ENCODE assay signal across 19 cellular contexts in genomic region chr14:71943695-71944018, GRCh38. TPM values are rescaled to one million over a fixed set of nuclear protein-coding genes. Genes with fewer than 3 reads are reported as not detected.
DNase-seq lines count a peak whose midpoint lies in the region; ATAC-seq, FAIRE-seq and TF ChIP-seq lines count a peak whose summit lies in the region.
"Had no signal": no experiment of that assay in that cellular context is flagged by ENCODE, and none has a peak within 500 bp of the region (broad histone marks: within the 10 kb centered on the region; RNA-seq: fewer than 3 reads in every experiment).

No MANE protein-coding gene starts in this region.

- no peak for TF ChIP-seq CTCF in OCI-LY3 (IDR thresholded peaks at IDR 0.05; ENCODE audit: low read depth, low read length)
- no peak for TF ChIP-seq CTCF in neural progenitor cell (IDR thresholded peaks at IDR 0.05)
- TF ChIP-seq CTCF in progenitor cell of endocrine pancreas (IDR thresholded peaks at IDR 0.05; ENCODE audit: unreplicated experiment), result no peak

- peaks cover 26% of the 10 kb centered on the region for H3K4me1 ChIP-seq in OCI-LY3 (ENCODE audit: low read length)
- H3K4me1 ChIP-seq in neural progenitor cell, result no peaks in the 10 kb centered on the region
- H3K4me1 ChIP-seq: BE2C had no signal

- no peaks in the 10 kb centered on the region for H3K9me3 Mint-ChIP-seq in stimulated activated memory B cell treated with anti-CD40 and anti-IgM and Interleukin-4, amounts not matched to agents 10 μg/mL and 1 μg/mL and 100 μg/mL, for 72 hours
- H3K9me3 Mint-ChIP-seq in neural progenitor cell (peaks cover 6% of the 10 kb centered on the region), progenitor cell of endocrine pancreas (ENCODE audit: low read depth) (peaks cover 3% of the 10 kb centered on the region)
- H3K9me3 Mint-ChIP-seq: CD4-positive, alpha-beta T cell had no signal

- H3K27ac ChIP-seq in OCI-LY3 (ENCODE audit: low read length) (peak overlapping the region; percentile 76), neural progenitor cell (no peak overlapping the region)
- H3K27ac ChIP-seq: C4-2B had no signal

- H3K4me2 ChIP-seq in OCI-LY3 (ENCODE audit: low read length), result peak overlapping the region; percentile 87
- H3K4me2 ChIP-seq in neural progenitor cell, result no peak overlapping the region
- H3K4me2 ChIP-seq: GM23338 had no signal

- H3K36me3 ChIP-seq in OCI-LY3 (replicated peaks; ENCODE audit: low read depth, low read length), result no peaks in the 10 kb centered on the region
- H3K36me3 ChIP-seq in neural progenitor cell, result no peaks in the 10 kb centered on the region
- H3K36me3 ChIP-seq: BE2C had no signal

- H4K20me1 ChIP-seq in OCI-LY3 (ENCODE audit: insufficient read depth, low read length) (no peaks in the 10 kb centered on the region), neural progenitor cell (ENCODE audit: low read depth) (no peaks in the 10 kb centered on the region)

- peaks cover 26% of the 10 kb centered on the region for H3K27me3 Mint-ChIP-seq in stimulated activated memory B cell treated with anti-CD40 and anti-IgM and Interleukin-4, amounts not matched to agents 10 μg/mL and 1 μg/mL and 100 μg/mL, for 72 hours
- no peaks in the 10 kb centered on the region for H3K27me3 Mint-ChIP-seq in neural progenitor cell (ENCODE audit: insufficient read depth, low read depth)
- H3K27me3 Mint-ChIP-seq in progenitor cell of endocrine pancreas, result no peaks in the 10 kb centered on the region

- H3K27ac Mint-ChIP-seq in stimulated activated memory B cell treated with anti-CD40 and anti-IgM and Interleukin-4, amounts not matched to agents 10 μg/mL and 1 μg/mL and 100 μg/mL, for 72 hours, result peak overlapping the region; percentile 69
- H3K27ac Mint-ChIP-seq in neural progenitor cell (no peak overlapping the region), progenitor cell of endocrine pancreas (no peak overlapping the region)
- H3K27ac Mint-ChIP-seq: CD4-positive, alpha-beta T cell; GM23338; H9; IgD-negative memory B cell had no signal

- H3K9ac ChIP-seq in OCI-LY3 (ENCODE audit: low read length) (no peak overlapping the region), neural progenitor cell (no peak overlapping the region)

- no peak for FAIRE-seq in GM12891 (lab: Jason Lieb, UNC)
- FAIRE-seq: A204.1, HepG2 had no signal

- ATAC-seq in stimulated activated memory B cell treated with anti-CD40 and anti-IgM and Interleukin-4, amounts not matched to agents 10 μg/mL and 1 μg/mL and 100 μg/mL, for 72 hours, result no peak
- ATAC-seq: GM23338, HepG2 had no signal

- no peak for TF ChIP-seq POLR2A in GM12891 (IDR thresholded peaks at IDR 0.05; ENCODE audit: low read depth, low read length)

- H3K4me1 Mint-ChIP-seq in stimulated activated memory B cell treated with anti-CD40 and anti-IgM and Interleukin-4, amounts not matched to agents 10 μg/mL and 1 μg/mL and 100 μg/mL, for 72 hours, result peaks cover 9% of the 10 kb centered on the region
- H3K4me1 Mint-ChIP-seq in neural progenitor cell (no peaks in the 10 kb centered on the region), progenitor cell of endocrine pancreas (ENCODE audit: low read depth) (peaks cover 12% of the 10 kb centered on the region)
- H3K4me1 Mint-ChIP-seq: GM23338, H9 had no signal

- H3K27me3 ChIP-seq in OCI-LY3 (ENCODE audit: low read depth, low read length) (no peaks in the 10 kb centered on the region), neural progenitor cell (no peaks in the 10 kb centered on the region)
- H3K27me3 ChIP-seq: BE2C had no signal

- H3K4me3 Mint-ChIP-seq in stimulated activated memory B cell treated with anti-CD40 and anti-IgM and Interleukin-4, amounts not matched to agents 10 μg/mL and 1 μg/mL and 100 μg/mL, for 72 hours, result no peak overlapping the region
- no peak overlapping the region for H3K4me3 Mint-ChIP-seq in neural progenitor cell
- H3K4me3 Mint-ChIP-seq in progenitor cell of endocrine pancreas (ENCODE audit: low read depth), result no peak overlapping the region
- H3K4me3 Mint-ChIP-seq: CD4-positive, alpha-beta T cell; GM23338; H9; IgD-negative memory B cell had no signal

- H2AFZ ChIP-seq in OCI-LY3 (ENCODE audit: low read depth, low read length) (no peak overlapping the region), neural progenitor cell (replicated peaks) (no peak overlapping the region)
- H2AFZ ChIP-seq: GM23338 had no signal

- no peaks in the 10 kb centered on the region for H3K36me3 Mint-ChIP-seq in stimulated activated memory B cell treated with anti-CD40 and anti-IgM and Interleukin-4, amounts not matched to agents 10 μg/mL and 1 μg/mL and 100 μg/mL, for 72 hours
- H3K36me3 Mint-ChIP-seq in neural progenitor cell (no peaks in the 10 kb centered on the region), progenitor cell of endocrine pancreas (ENCODE audit: insufficient read depth) (no peaks in the 10 kb centered on the region)
- H3K36me3 Mint-ChIP-seq: IgD-negative memory B cell had no signal

- H3K9me3 ChIP-seq in OCI-LY3 (ENCODE audit: insufficient read depth, low read length), result no peaks in the 10 kb centered on the region
- no peaks in the 10 kb centered on the region for H3K9me3 ChIP-seq in neural progenitor cell (ENCODE audit: low read depth)
- H3K9me3 ChIP-seq: BE2C had no signal

- H3K4me3 ChIP-seq in OCI-LY3 (ENCODE audit: low read length), result 0 out of 2 replicates have a peak overlapping the region, but pooled peaks have one; percentile 59
- no peak overlapping the region for H3K4me3 ChIP-seq in neural progenitor cell
- H3K4me3 ChIP-seq: GM23338 had no signal

- H3K79me2 ChIP-seq in OCI-LY3 (ENCODE audit: low read length), result no peaks in the 10 kb centered on the region
- no peaks in the 10 kb centered on the region for H3K79me2 ChIP-seq in neural progenitor cell (ENCODE audit: low read depth)

- DNase-seq in GM12891 (ENCODE audit: insufficient read length, low spot score) (no peak), neural progenitor cell (ENCODE audit: low spot score) (no peak), retina (no peak), progenitor cell of endocrine pancreas (ENCODE audit: low spot score, unreplicated experiment) (no peak)
- DNase-seq: ACHN; BE2C; CD4-positive, alpha-beta T cell; DMS153; DMS79; H9; KBM-7 had no signal

- no peaks in the 10 kb centered on the region for H3F3A ChIP-seq in neural progenitor cell (ENCODE audit: low read depth)

TF ChIP-seq in GM12891, 5 proteins besides CTCF, POLR2A, EP300 and RAD21:
- TF ChIP-seq POU2F2 (IDR thresholded peaks at IDR 0.05; ENCODE audit: low read depth, low read length) (no peak), SPI1 (IDR thresholded peaks at IDR 0.05; ENCODE audit: low read depth, low read length) (peak; percentile 16; the same call in 1 of the 2 replicates)

RNA-seq across cellular contexts. Expression of gene RGS6, which starts 11.4 kb away (rescaled TPM):
- 1.8 TPM for polyA plus RNA-seq in GM12891 (2012; ENCODE audit: low read depth, missing spikeins)
- 0.80 and 2.0 TPM in 2 replicates for total RNA-seq in neural progenitor cell (ENCODE audit: low replicate concordance)
- total RNA-seq in progenitor cell of endocrine pancreas, result 4.7 and 5.1 TPM in 2 replicates
- total RNA-seq: CD4-positive, alpha-beta T cell; Daoy; HepG2 had no signal
- polyA plus RNA-seq: HepG2, IgD-negative memory B cell had no signal
